Comparison of ENCODE assay signal across 33 cellular contexts in genomic region chr12:119661882-119662281, GRCh38.
"Had no signal": no experiment of that assay in that cellular context is flagged by ENCODE, and none has a peak within 500 bp of the region (broad histone marks: within the 10 kb centered on the region; RNA-seq: fewer than 3 reads in every experiment).

No MANE protein-coding gene starts in this region.

- H3K4me3 ChIP-seq: adrenal gland, body of pancreas, breast epithelium had no signal

- H3K4me1 ChIP-seq: breast epithelium had no signal

- H3K36me3 ChIP-seq: adrenal gland, brain microvascular endothelial cell, breast epithelium had no signal

- DNase-seq: activated B cell treated with CpG ODN at 0.5 μM for 24 hours; activated CD4-positive, alpha-beta memory T cell treated with anti-CD3 and anti-CD28 coated beads for 36 hours; activated CD4-positive, alpha-beta T cell treated with anti-CD3 and anti-CD28 coated beads for 4 hours; activated CD4-positive, alpha-beta T cell treated with anti-CD3 and anti-CD28 coated beads, Interleukin-2, amount 10 ng/mL, durations not matched to agents 24 days and 14 days; activated CD4-positive, alpha-beta T cell treated with anti-CD3 and anti-CD28 coated beads, Interleukin-2, amount 50 U/mL, for 1 hour; activated CD4-positive, alpha-beta T cell treated with anti-CD3 and anti-CD28 coated beads, Interleukin-2, amount 50 U/mL, for 4 hours; activated CD4-positive, CD25-positive, alpha-beta regulatory T cell treated with anti-CD3 and anti-CD28 coated beads, Interleukin-2, amount 50 U/mL, for 72 hours; activated CD8-positive, alpha-beta memory T cell treated with anti-CD3 and anti-CD28 coated beads, Interleukin-2, amount 50 U/mL, for 4 hours; activated CD8-positive, alpha-beta T cell treated with anti-CD3 and anti-CD28 coated beads for 36 hours; activated effector memory CD4-positive, alpha-beta T cell treated with anti-CD3 and anti-CD28 coated beads, Interleukin-2, amount 50 U/mL, for 16 hours; activated gamma-delta T cell treated with Interleukin-2 at 50 U/mL for 16 hours; activated naive CD4-positive, alpha-beta T cell; activated naive CD4-positive, alpha-beta T cell treated with anti-CD3 and anti-CD28 coated beads for 36 hours; activated naive CD4-positive, alpha-beta T cell treated with anti-CD3 and anti-CD28 coated beads, Interleukin-2, amount 50 U/mL, for 16 hours; activated naive CD8-positive, alpha-beta T cell treated with anti-CD3 and anti-CD28 coated beads for 36 hours; activated T-cell treated with anti-CD3 and anti-CD28 coated beads for 4 hours; activated T-cell treated with anti-CD3 and anti-CD28 coated beads, Interleukin-2, amount 50 U/mL, for 1 hour; activated T-cell treated with anti-CD3 and anti-CD28 coated beads, Interleukin-2, amount 50 U/mL, for 4 hours; activated T-cell treated with anti-CD3 and anti-CD28 coated beads, Interleukin-2, amount 50 U/mL, for 72 hours; adrenal gland; amniotic stem cell; aorta; body of pancreas; brain microvascular endothelial cell; central memory CD4-positive, alpha-beta T cell; T-helper 9 cell had no signal

- H3K27me3 ChIP-seq: adrenal gland, body of pancreas, brain microvascular endothelial cell, breast epithelium had no signal

- ATAC-seq: activated CD8-positive, alpha-beta T cell treated with anti-CD3 and anti-CD28 coated beads for 36 hours; activated naive CD4-positive, alpha-beta T cell treated with anti-CD3 and anti-CD28 coated beads, Interleukin-2, amount 50 U/mL, for 72 hours; activated T-cell treated with anti-CD3 and anti-CD28 coated beads, Interleukin-2, amount 50 U/mL, for 4 hours; activated T-cell treated with anti-CD3 and anti-CD28 coated beads, Interleukin-2, amount 50 U/mL, for 72 hours; activated T-helper 17 cell treated with anti-CD3 and anti-CD28 coated beads, Interleukin-2, amount 50 U/mL, for 72 hours; body of pancreas had no signal

- FAIRE-seq: astrocyte, colon, TTC549 had no signal

- H3K27ac ChIP-seq: adrenal gland, body of pancreas, brain microvascular endothelial cell, breast epithelium, VCaP had no signal

- H3K9me3 ChIP-seq: adrenal gland, body of pancreas, breast epithelium had no signal
